ENCODE assay signal across 11 cellular contexts in genomic region chrX:39729834-39730670, GRCh38.
DNase-seq lines count a peak whose midpoint lies in the region; ATAC-seq, FAIRE-seq and TF ChIP-seq lines count a peak whose summit lies in the region.
"Had no signal": no experiment of that assay in that cellular context is flagged by ENCODE, and none has a peak within 500 bp of the region (broad histone marks: within the 10 kb centered on the region; RNA-seq: fewer than 3 reads in every experiment).

No MANE protein-coding gene starts in this region.

- intact Hi-C loops in mucosa of descending colon (cut with DNase I, micrococcal nuclease) (no loop called here), natural killer cell (cut with micrococcal nuclease) (loop anchor here (5.0 kb wide), 1 partner anchor 537 kb away; no protein-coding TSS in a partner anchor)

- no peak overlapping the region for H3K4me3 ChIP-seq in OCI-LY1 (ENCODE audit: low read depth, low read length, poor library complexity, severe bottlenecking)
- H3K4me3 ChIP-seq in H1 (ENCODE audit: extremely low read depth in 1 of 4, insufficient read depth in 2 of 4, low read depth in 3 of 4, low read length in 4 of 4): peak overlapping the region in 1 of 4 experiments; percentile 37; a peak in 1 of 8 replicates
- H3K4me3 ChIP-seq in mucosa of descending colon: no peak overlapping the region
- H3K4me3 ChIP-seq: HAP-1, upper lobe of right lung had no signal

- no peaks in the 10 kb centered on the region for H3K36me3 Mint-ChIP-seq in neural crest cell (ENCODE audit: low read depth)
- H3K36me3 Mint-ChIP-seq in natural killer cell: no peaks in the 10 kb centered on the region

- H3K27ac Mint-ChIP-seq in neural crest cell (ENCODE audit: unreplicated experiment) (peak overlapping the region; percentile 35), natural killer cell (no peak overlapping the region)

- peak overlapping the region; percentile 74 for H4K91ac ChIP-seq in H1 (replicated peaks; ENCODE audit: insufficient read length, low read length)

- H4K20me1 ChIP-seq in OCI-LY1 (ENCODE audit: insufficient read depth, low read length) (no peaks in the 10 kb centered on the region), H1 (replicated peaks in 1 of 2; ENCODE audit: control insufficient read depth in 1 of 2, insufficient read depth in 2 of 2, low read length in 2 of 2) (no peaks in the 10 kb centered on the region)

- H3K27ac ChIP-seq in OCI-LY1 (ENCODE audit: low read depth, low read length, poor library complexity, severe bottlenecking) (no peak overlapping the region), H1 (ENCODE audit: low read depth, low read length) (no peak overlapping the region; the same call in 1 of the 2 replicates)
- H3K27ac ChIP-seq: upper lobe of right lung had no signal

- H4K8ac ChIP-seq in H1 (ENCODE audit: extremely low read depth, insufficient read depth, low read length): peak overlapping the region; percentile 25; the same call in 1 of the 2 replicates

- H3K9me2 ChIP-seq in OCI-LY1 (ENCODE audit: low read depth, low read length): no peaks in the 10 kb centered on the region

- no peak for TF ChIP-seq RAD21 in H1 (IDR thresholded peaks at IDR 0.05 in 1 of 2, conservative IDR thresholded peaks at IDR 0.05 in 1 of 2; ENCODE audit: low read depth in 2 of 2, low read length in 2 of 2)

- H3K79me2 ChIP-seq in OCI-LY1 (ENCODE audit: insufficient read depth, low read length) (no peaks in the 10 kb centered on the region), H1 (ENCODE audit: control insufficient read depth in 1 of 2, insufficient read depth in 2 of 2, low read length in 2 of 2) (no peaks in the 10 kb centered on the region)

- H4K5ac ChIP-seq in H1 (ENCODE audit: insufficient read length, low read depth, low read length): no peak overlapping the region

- H2BK15ac ChIP-seq in H1 (ENCODE audit: low read length): no peak overlapping the region

- no peak overlapping the region for H3K56ac ChIP-seq in H1 (replicated peaks; ENCODE audit: insufficient read length, low read depth, low read length)

- H2BK12ac ChIP-seq in H1 (ENCODE audit: low read depth, low read length): 0 out of 2 replicates have a peak overlapping the region, but pooled peaks have one; percentile 50

- peaks cover 42% of the 10 kb centered on the region for H3K4me1 ChIP-seq in OCI-LY1 (ENCODE audit: insufficient read depth, low read length, severe bottlenecking)
- H3K4me1 ChIP-seq in H1 (replicated peaks in 1 of 4; ENCODE audit: control insufficient read depth in 3 of 4, insufficient read depth in 4 of 4, low read length in 3 of 4): peaks cover 0 to 12% (median 12%) of the 10 kb centered on the region in 4 experiments; a peak in 4 of 7 replicates
- no peaks in the 10 kb centered on the region for H3K4me1 ChIP-seq in mucosa of descending colon (ENCODE audit: low read depth)

- H3K27me3 ChIP-seq in OCI-LY1 (ENCODE audit: insufficient read depth, low read length) (no peaks in the 10 kb centered on the region), H1 (replicated peaks in 1 of 4; ENCODE audit: control insufficient read depth in 3 of 4, extremely low read depth in 1 of 4, insufficient read depth in 3 of 4, low read length in 3 of 4) (no peaks in the 10 kb centered on the region)
- H3K27me3 ChIP-seq: upper lobe of right lung had no signal

- no peaks in the 10 kb centered on the region for H3K79me1 ChIP-seq in H1 (ENCODE audit: low read depth, low read length)

- H3K9ac ChIP-seq in OCI-LY1 (ENCODE audit: low read length): no peak overlapping the region; the same call in 1 of the 2 replicates
- no peak overlapping the region for H3K9ac ChIP-seq in H1 (replicated peaks in 1 of 4; ENCODE audit: extremely low read depth in 1 of 4, low read depth in 3 of 4, low read length in 3 of 4)

- POLR2A ChIA-PET in H1 (lab: Charles Lee; ENCODE audit: partially characterized antibody): interaction anchor here (0.9 kb wide), 1 partner anchor 36 kb away, joined by 3 read pairs; no protein-coding TSS in a partner anchor

- H3K9me3 ChIP-seq in OCI-LY1 (ENCODE audit: low read length) (no peaks in the 10 kb centered on the region), H1 (ENCODE audit: insufficient read depth in 2 of 2, low read depth in 1 of 2, low read length in 1 of 2) (no peaks in the 10 kb centered on the region), mucosa of descending colon (no peaks in the 10 kb centered on the region)
- H3K9me3 ChIP-seq: HAP-1, upper lobe of right lung had no signal

- no peak for TF ChIP-seq CTCF in GM10266 (IDR thresholded peaks at IDR 0.05; ENCODE audit: control insufficient read depth, insufficient read depth, low read depth, missing control alignments)
- no peak for TF ChIP-seq CTCF in OCI-LY1 (IDR thresholded peaks at IDR 0.05; ENCODE audit: low read length)
- no peak for TF ChIP-seq CTCF in H1 (IDR thresholded peaks at IDR 0.05; ENCODE audit: control extremely low read depth in 1 of 3, insufficient read depth in 1 of 3, low read depth in 1 of 3, low read length in 3 of 3)
- no peak for TF ChIP-seq CTCF in neural crest cell (conservative IDR thresholded peaks at IDR 0.05)
- TF ChIP-seq CTCF in mucosa of descending colon (IDR thresholded peaks at IDR 0.05): no peak
- no peak for TF ChIP-seq CTCF in natural killer cell (IDR thresholded peaks at IDR 0.05)

- TF ChIP-seq POLR2A in H1 (IDR thresholded peaks at IDR 0.05; ENCODE audit: control extremely low read depth in 1 of 2, low read depth in 2 of 2, low read length in 2 of 2): no peak

- ATAC-seq in HG03342 (IDR thresholded peaks at IDR 0.05; ENCODE audit: unreplicated experiment) (no peak), mucosa of descending colon (no peak), natural killer cell (no peak), GM21390 (IDR thresholded peaks at IDR 0.05; ENCODE audit: unreplicated experiment) (no peak)

- H3K9me3 Mint-ChIP-seq in neural crest cell (no peaks in the 10 kb centered on the region), natural killer cell (no peaks in the 10 kb centered on the region)

- no peak overlapping the region for H2BK120ac ChIP-seq in H1 (replicated peaks; ENCODE audit: low read depth, low read length)

- no peaks in the 10 kb centered on the region for H3K27me3 Mint-ChIP-seq in neural crest cell (ENCODE audit: low read depth)
- H3K27me3 Mint-ChIP-seq in natural killer cell (ENCODE audit: low read depth in 2 of 2): peaks cover 5 to 23% of the 10 kb centered on the region in 2 donors

- H3K18ac ChIP-seq in H1 (ENCODE audit: extremely low read depth, low read length): peak overlapping the region; percentile 27; the same call in 1 of the 2 replicates

- H3K36me3 ChIP-seq in OCI-LY1 (ENCODE audit: insufficient read depth, low read length) (no peaks in the 10 kb centered on the region; the same call in 1 of the 2 replicates), H1 (ENCODE audit: control insufficient read depth in 2 of 4, insufficient read depth in 4 of 4, low read length in 3 of 4) (no peaks in the 10 kb centered on the region), mucosa of descending colon (ENCODE audit: low read depth) (no peaks in the 10 kb centered on the region)
- H3K36me3 ChIP-seq: HAP-1, upper lobe of right lung had no signal

- peaks cover 2% of the 10 kb centered on the region; the same call in 1 of the 2 replicates for H3K23me2 ChIP-seq in H1 (ENCODE audit: low read depth, low read length)

- CTCF ChIA-PET in H1 (lab: Charles Lee; ENCODE audit: partially characterized antibody): interaction anchor here (0.7 to 2.3 kb wide), 3 partner anchors 78 to 253 kb away, joined by 3 to 11 read pairs (median 3); no protein-coding TSS in a partner anchor

- H3K23ac ChIP-seq in H1 (ENCODE audit: insufficient read length): no peak overlapping the region

- 55% methylated on average over 8 of the region's 22 CpGs; no CpG with 5 or more reads in 1 of the 2 experiments for WGBS in H1 (ENCODE audit: extremely low coverage in 1 of 2, insufficient coverage in 1 of 2, insufficient read length in 1 of 2, insufficient replicate concordance in 2 of 2, low coverage in 1 of 2, low lambda C conversion rate in 2 of 2, missing lambda C conversion rate in 1 of 2), 2 experiments

- H3K4me1 Mint-ChIP-seq in neural crest cell (peaks cover 30% of the 10 kb centered on the region), natural killer cell (peaks cover 0 to 8% of the 10 kb centered on the region in 2 donors)

- no peak overlapping the region for H2BK5ac ChIP-seq in H1 (ENCODE audit: low read depth, low read length)

- no peak for TF ChIP-seq EP300 in H1 (IDR thresholded peaks at IDR 0.05; ENCODE audit: borderline replicate concordance in 1 of 2, low read depth in 2 of 2, low read length in 2 of 2)

- no peaks in the 10 kb centered on the region for H3F3A ChIP-seq in OCI-LY1 (ENCODE audit: insufficient read depth, low read length)

- H2AK5ac ChIP-seq in H1 (ENCODE audit: low read depth, low read length): no peak overlapping the region

- DNase-seq in GM10266 (ENCODE audit: extremely low spot score) (peak; percentile 6), H1 (ENCODE audit: low read depth in 1 of 2, low spot score in 2 of 2) (peak in 1 of 2 experiments; percentile 51), neural crest cell (ENCODE audit: low read depth, low spot score) (peak; percentile 48), mucosa of descending colon (no peak), natural killer cell (no peak)
- DNase-seq: NCI-H345 had no signal

- H3K4me3 Mint-ChIP-seq in neural crest cell (peak overlapping the region; percentile 56), natural killer cell (no peak overlapping the region)

- H2BK20ac ChIP-seq in H1 (ENCODE audit: low read length): 0 out of 2 replicates have a peak overlapping the region, but pooled peaks have one; percentile 72

- no peak overlapping the region for H2AFZ ChIP-seq in OCI-LY1 (ENCODE audit: low read length)
- H2AFZ ChIP-seq in H1 (ENCODE audit: low read length): no peak overlapping the region

- no peak overlapping the region for H3K4ac ChIP-seq in H1 (replicated peaks; ENCODE audit: insufficient read length, low read depth, low read length)

- H3K14ac ChIP-seq in H1 (ENCODE audit: insufficient read length): no peak overlapping the region

- H3K4me2 ChIP-seq in OCI-LY1 (ENCODE audit: low read length) (peak overlapping the region; percentile 37; the same call in 1 of the 2 replicates), H1 (ENCODE audit: insufficient read depth in 1 of 2, low read depth in 2 of 2, low read length in 2 of 2) (peak overlapping the region; percentile 3 to 33; a peak in 2 of 4 replicates)

- no peak for FAIRE-seq in H1 (lab: Jason Lieb, UNC)

TF ChIP-seq in H1, 55 proteins besides CTCF, POLR2A, EP300 and RAD21 (continues in another document):
- TF ChIP-seq CHD2 (IDR thresholded peaks at IDR 0.05; ENCODE audit: low read length) (no peak), EZH2 (IDR thresholded peaks at IDR 0.05; ENCODE audit: low read depth, low read length, severe bottlenecking) (no peak), JUN (IDR thresholded peaks at IDR 0.05; ENCODE audit: low read depth, low read length) (no peak), NRF1 (IDR thresholded peaks at IDR 0.05; ENCODE audit: low read depth, low read length) (no peak)

Comparison
In these comparisons a context has a peak if more than half of its experiments do, and no peak if none do; other contexts are left out.
1. DNase-seq: peak in GM10266 (single experiment) and neural crest cell (single experiment); none in mucosa of descending colon (0 of 3) and natural killer cell (single experiment).